In the genomic region with DNA sequence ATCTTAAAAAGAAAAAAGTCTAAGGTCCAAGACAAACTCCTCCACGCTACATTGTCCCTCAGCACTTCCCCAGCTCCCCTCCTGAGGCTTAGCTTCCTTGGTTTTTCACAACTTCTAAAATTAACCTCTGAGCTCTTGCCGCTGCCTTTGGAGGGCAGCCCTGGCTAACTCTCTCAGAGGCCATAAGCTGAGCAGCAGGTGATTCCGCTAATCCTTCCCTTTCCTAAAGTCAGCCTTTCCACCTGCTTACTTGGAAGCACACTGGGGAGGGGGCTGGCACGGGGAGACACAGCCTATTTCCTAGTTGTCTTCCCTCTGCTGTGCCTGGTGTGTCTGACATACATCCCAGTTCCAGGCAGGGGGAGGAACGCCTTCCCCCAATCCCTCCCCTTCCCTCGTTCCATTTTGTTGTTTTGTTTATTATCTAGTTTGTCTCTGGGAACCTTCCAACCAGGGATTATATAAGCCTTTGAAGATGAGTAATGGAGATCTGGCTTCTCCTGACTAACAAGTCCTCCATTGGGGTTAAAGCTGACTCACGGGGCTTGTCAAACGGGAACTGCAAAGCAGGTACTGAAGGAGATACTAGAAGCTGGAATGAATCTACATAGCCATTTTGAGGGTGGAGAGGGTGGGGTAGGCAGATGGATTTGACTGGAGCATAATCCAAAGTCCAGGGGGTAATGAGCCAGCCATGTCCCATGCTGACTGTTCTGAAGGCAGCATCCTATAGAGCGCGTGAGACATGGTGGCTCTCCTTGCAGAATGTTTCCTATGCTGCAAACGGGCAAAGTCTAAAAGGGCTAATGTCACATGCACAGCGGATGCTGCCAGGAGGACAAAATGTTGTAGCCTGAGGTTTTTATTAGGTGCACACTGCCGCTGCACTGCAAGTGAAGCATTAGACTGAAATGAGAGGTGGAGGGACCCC, we compare ENCODE assay signal across 11 cellular contexts.
A peak's percentile ranks its signal among the peaks of the same experiment; 100 is the strongest.
DNase-seq lines count a peak whose midpoint lies in the region; TF ChIP-seq lines count a peak whose summit lies in the region.
"Had no signal": no experiment of that assay in that cellular context is flagged by ENCODE, and none has a peak within 500 bp of the region (broad histone marks: within the 10 kb centered on the region; RNA-seq: fewer than 3 reads in every experiment).

No MANE protein-coding gene starts in this region.

- no peak for TF ChIP-seq POLR2A in esophagus squamous epithelium (IDR thresholded peaks at IDR 0.05)

- no peak for TF ChIP-seq CTCF in esophagus squamous epithelium (IDR thresholded peaks at IDR 0.05)
- TF ChIP-seq CTCF in retinal pigment epithelial cell (conservative IDR thresholded peaks at IDR 0.05; ENCODE audit: low read depth, low read length) = peak; percentile 42
- no peak for TF ChIP-seq CTCF in GM10266 (IDR thresholded peaks at IDR 0.05; ENCODE audit: control insufficient read depth, insufficient read depth, low read depth, missing control alignments)

- WGBS in esophagus squamous epithelium, 2 donors = 50 to 54% methylated on average over 11 to 13 of the region's 13 CpGs

- H3K27ac ChIP-seq in esophagus squamous epithelium (peak overlapping the region; percentile 35 to 80 (median 62)), SJCRH30 (no peak overlapping the region)

- H3K9me3 ChIP-seq in esophagus squamous epithelium (no peaks in the 10 kb centered on the region), SJCRH30 (replicated peaks) (no peaks in the 10 kb centered on the region)

- H3K27me3 ChIP-seq in esophagus squamous epithelium = no peaks in the 10 kb centered on the region
- H3K27me3 ChIP-seq in SJCRH30 = no peaks in the 10 kb centered on the region

- intact Hi-C loops in esophagus squamous epithelium (cut with DNase I) = no loop called here

- peak overlapping the region in 1 of 4 donors; percentile 3 for H3K4me3 ChIP-seq in esophagus squamous epithelium
- H3K4me3 ChIP-seq in retinal pigment epithelial cell (ENCODE audit: low read length) = no peak overlapping the region
- H3K4me3 ChIP-seq in SJCRH30 = no peak overlapping the region

- peaks cover 21 to 44% (median 24%) of the 10 kb centered on the region in 3 donors for H3K4me1 ChIP-seq in esophagus squamous epithelium
- H3K4me1 ChIP-seq in SJCRH30 = peaks cover 4% of the 10 kb centered on the region; the same call in 1 of the 2 replicates

- DNase-seq in GM04503 (ENCODE audit: low read depth) = peak; percentile 28
- peak; percentile 84 for DNase-seq in NCI-H82 (lab: John Stamatoyannopoulos, UW)
- DNase-seq in esophagus squamous epithelium (lab: John Stamatoyannopoulos, UW) = no peak
- peak; percentile 58 for DNase-seq in retinal pigment epithelial cell (ENCODE audit: low read depth)
- DNase-seq in GM10266 (ENCODE audit: extremely low spot score) = no peak
- no peak for DNase-seq in SJCRH30
- DNase-seq in D341Med (ENCODE audit: low spot score) = no peak
- DNase-seq in RPMI8226 = no peak
- DNase-seq: activated naive CD4-positive, alpha-beta T cell treated with anti-CD3 and anti-CD28 coated beads for 36 hours; NCI-H2227 treated with DMSO at 0.1 percent for 48 hours; nephron progenitor cell had no signal

- H3K36me3 ChIP-seq in esophagus squamous epithelium (peaks cover 0 to 54% (median 0%) of the 10 kb centered on the region in 3 donors), SJCRH30 (peaks cover 4% of the 10 kb centered on the region)

Comparison
In these comparisons a context has a peak if more than half of its experiments do, and no peak if none do; other contexts are left out.
1. DNase-seq: peak in GM04503 (single experiment), NCI-H82 (single experiment) and retinal pigment epithelial cell (single experiment); none in esophagus squamous epithelium (single experiment), GM10266 (single experiment), SJCRH30 (0 of 2), D341Med (single experiment) and RPMI8226 (single experiment).